ENCODE assay signal across 1 cellular context in the genomic region with DNA sequence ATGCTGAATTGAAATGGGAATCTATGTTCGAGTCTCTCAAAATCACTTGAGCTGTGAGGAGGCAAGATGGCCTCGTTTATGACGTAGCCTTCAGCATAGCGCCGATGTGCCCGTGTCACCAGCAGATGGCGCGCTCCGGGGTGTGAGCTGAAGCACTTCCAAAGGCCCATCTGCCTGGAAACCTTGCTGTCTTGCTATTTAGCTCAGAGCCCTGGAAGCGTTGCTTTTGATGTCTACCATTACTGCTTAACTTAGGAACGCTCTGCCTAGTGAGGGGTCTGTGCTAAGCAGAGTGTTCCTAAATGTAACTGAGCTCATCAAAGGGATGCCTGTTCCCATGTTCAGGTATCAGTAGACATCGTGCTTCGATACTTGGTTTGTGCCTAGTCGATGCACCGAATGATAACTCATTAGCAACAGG.
A peak's percentile ranks its signal among the peaks of the same experiment; 100 is the strongest.
TF ChIP-seq lines count a peak whose summit lies in the region.

No MANE protein-coding gene starts in this region.

TF ChIP-seq in HepG2, 621 proteins besides CTCF, POLR2A, EP300 and RAD21 (continued from another document and continues in another):
- TF ChIP-seq, protein P1, sequence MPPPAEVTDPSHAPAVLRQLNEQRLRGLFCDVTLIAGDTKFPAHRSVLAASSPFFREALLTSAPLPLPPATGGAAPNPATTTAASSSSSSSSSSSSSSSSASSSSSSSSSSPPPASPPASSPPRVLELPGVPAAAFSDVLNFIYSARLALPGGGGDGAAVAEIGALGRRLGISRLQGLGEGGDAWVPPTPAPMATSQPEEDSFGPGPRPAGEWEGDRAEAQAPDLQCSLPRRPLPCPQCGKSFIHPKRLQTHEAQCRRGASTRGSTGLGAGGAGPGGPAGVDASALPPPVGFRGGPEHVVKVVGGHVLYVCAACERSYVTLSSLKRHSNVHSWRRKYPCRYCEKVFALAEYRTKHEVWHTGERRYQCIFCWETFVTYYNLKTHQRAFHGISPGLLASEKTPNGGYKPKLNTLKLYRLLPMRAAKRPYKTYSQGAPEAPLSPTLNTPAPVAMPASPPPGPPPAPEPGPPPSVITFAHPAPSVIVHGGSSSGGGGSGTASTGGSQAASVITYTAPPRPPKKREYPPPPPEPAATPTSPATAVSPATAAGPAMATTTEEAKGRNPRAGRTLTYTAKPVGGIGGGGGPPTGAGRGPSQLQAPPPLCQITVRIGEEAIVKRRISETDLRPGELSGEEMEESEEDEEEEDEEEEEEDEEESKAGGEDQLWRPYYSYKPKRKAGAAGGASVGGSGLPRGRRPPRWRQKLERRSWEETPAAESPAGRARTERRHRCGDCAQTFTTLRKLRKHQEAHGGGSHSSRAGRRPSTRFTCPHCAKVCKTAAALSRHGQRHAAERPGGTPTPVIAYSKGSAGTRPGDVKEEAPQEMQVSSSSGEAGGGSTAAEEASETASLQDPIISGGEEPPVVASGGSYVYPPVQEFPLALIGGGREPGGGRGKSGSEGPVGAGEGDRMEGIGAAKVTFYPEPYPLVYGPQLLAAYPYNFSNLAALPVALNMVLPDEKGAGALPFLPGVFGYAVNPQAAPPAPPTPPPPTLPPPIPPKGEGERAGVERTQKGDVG (CRISPR knock-in tag; IDR thresholded peaks at IDR 0.05; ENCODE audit: borderline replicate concordance) = 0 out of 2 replicates have a peak, but pooled peaks have one; percentile 44
- TF ChIP-seq MXI1 (IDR thresholded peaks at IDR 0.05; ENCODE audit: borderline replicate concordance, low read depth, low read length) = no peak; the same call in 2 of the 3 replicates
- no peak for TF ChIP-seq ELF1 (CRISPR knock-in tag; IDR thresholded peaks at IDR 0.05)
- no peak for TF ChIP-seq ZBTB8A (CRISPR knock-in tag; IDR thresholded peaks at IDR 0.05; ENCODE audit: borderline replicate concordance, low read depth)
- TF ChIP-seq, protein P2, sequence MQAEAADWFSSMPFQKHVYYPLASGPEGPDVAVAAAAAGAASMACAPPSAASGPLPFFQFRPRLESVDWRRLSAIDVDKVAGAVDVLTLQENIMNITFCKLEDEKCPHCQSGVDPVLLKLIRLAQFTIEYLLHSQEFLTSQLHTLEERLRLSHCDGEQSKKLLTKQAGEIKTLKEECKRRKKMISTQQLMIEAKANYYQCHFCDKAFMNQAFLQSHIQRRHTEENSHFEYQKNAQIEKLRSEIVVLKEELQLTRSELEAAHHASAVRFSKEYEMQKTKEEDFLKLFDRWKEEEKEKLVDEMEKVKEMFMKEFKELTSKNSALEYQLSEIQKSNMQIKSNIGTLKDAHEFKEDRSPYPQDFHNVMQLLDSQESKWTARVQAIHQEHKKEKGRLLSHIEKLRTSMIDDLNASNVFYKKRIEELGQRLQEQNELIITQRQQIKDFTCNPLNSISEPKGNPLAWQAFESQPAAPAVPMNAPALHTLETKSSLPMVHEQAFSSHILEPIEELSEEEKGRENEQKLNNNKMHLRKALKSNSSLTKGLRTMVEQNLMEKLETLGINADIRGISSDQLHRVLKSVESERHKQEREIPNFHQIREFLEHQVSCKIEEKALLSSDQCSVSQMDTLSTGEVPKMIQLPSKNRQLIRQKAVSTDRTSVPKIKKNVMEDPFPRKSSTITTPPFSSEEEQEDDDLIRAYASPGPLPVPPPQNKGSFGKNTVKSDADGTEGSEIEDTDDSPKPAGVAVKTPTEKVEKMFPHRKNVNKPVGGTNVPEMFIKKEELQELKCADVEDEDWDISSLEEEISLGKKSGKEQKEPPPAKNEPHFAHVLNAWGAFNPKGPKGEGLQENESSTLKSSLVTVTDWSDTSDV (CRISPR knock-in tag; IDR thresholded peaks at IDR 0.05) = no peak
- TF ChIP-seq, protein P3, sequence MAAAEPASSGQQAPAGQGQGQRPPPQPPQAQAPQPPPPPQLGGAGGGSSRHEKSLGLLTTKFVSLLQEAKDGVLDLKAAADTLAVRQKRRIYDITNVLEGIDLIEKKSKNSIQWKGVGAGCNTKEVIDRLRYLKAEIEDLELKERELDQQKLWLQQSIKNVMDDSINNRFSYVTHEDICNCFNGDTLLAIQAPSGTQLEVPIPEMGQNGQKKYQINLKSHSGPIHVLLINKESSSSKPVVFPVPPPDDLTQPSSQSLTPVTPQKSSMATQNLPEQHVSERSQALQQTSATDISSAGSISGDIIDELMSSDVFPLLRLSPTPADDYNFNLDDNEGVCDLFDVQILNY (CRISPR knock-in tag; conservative IDR thresholded peaks at IDR 0.05) = no peak
- TF ChIP-seq, protein P4, sequence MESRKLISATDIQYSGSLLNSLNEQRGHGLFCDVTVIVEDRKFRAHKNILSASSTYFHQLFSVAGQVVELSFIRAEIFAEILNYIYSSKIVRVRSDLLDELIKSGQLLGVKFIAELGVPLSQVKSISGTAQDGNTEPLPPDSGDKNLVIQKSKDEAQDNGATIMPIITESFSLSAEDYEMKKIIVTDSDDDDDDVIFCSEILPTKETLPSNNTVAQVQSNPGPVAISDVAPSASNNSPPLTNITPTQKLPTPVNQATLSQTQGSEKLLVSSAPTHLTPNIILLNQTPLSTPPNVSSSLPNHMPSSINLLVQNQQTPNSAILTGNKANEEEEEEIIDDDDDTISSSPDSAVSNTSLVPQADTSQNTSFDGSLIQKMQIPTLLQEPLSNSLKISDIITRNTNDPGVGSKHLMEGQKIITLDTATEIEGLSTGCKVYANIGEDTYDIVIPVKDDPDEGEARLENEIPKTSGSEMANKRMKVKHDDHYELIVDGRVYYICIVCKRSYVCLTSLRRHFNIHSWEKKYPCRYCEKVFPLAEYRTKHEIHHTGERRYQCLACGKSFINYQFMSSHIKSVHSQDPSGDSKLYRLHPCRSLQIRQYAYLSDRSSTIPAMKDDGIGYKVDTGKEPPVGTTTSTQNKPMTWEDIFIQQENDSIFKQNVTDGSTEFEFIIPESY (CRISPR knock-in tag; IDR thresholded peaks at IDR 0.05) = peak; percentile 72; the same call in 1 of the 2 replicates
- no peak for TF ChIP-seq GPN1 (CRISPR knock-in tag; IDR thresholded peaks at IDR 0.05; ENCODE audit: borderline replicate concordance)
- TF ChIP-seq SNAPC2 (CRISPR knock-in tag; IDR thresholded peaks at IDR 0.05) = no peak
- TF ChIP-seq, protein P5, sequence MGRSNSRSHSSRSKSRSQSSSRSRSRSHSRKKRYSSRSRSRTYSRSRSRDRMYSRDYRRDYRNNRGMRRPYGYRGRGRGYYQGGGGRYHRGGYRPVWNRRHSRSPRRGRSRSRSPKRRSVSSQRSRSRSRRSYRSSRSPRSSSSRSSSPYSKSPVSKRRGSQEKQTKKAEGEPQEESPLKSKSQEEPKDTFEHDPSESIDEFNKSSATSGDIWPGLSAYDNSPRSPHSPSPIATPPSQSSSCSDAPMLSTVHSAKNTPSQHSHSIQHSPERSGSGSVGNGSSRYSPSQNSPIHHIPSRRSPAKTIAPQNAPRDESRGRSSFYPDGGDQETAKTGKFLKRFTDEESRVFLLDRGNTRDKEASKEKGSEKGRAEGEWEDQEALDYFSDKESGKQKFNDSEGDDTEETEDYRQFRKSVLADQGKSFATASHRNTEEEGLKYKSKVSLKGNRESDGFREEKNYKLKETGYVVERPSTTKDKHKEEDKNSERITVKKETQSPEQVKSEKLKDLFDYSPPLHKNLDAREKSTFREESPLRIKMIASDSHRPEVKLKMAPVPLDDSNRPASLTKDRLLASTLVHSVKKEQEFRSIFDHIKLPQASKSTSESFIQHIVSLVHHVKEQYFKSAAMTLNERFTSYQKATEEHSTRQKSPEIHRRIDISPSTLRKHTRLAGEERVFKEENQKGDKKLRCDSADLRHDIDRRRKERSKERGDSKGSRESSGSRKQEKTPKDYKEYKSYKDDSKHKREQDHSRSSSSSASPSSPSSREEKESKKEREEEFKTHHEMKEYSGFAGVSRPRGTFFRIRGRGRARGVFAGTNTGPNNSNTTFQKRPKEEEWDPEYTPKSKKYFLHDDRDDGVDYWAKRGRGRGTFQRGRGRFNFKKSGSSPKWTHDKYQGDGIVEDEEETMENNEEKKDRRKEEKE (IDR thresholded peaks at IDR 0.05) = no peak
- TF ChIP-seq, protein P6, sequence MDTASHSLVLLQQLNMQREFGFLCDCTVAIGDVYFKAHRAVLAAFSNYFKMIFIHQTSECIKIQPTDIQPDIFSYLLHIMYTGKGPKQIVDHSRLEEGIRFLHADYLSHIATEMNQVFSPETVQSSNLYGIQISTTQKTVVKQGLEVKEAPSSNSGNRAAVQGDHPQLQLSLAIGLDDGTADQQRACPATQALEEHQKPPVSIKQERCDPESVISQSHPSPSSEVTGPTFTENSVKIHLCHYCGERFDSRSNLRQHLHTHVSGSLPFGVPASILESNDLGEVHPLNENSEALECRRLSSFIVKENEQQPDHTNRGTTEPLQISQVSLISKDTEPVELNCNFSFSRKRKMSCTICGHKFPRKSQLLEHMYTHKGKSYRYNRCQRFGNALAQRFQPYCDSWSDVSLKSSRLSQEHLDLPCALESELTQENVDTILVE (CRISPR knock-in tag; IDR thresholded peaks at IDR 0.05) = peak; percentile 42; the same call in 1 of the 2 replicates
- TF ChIP-seq, protein P7, sequence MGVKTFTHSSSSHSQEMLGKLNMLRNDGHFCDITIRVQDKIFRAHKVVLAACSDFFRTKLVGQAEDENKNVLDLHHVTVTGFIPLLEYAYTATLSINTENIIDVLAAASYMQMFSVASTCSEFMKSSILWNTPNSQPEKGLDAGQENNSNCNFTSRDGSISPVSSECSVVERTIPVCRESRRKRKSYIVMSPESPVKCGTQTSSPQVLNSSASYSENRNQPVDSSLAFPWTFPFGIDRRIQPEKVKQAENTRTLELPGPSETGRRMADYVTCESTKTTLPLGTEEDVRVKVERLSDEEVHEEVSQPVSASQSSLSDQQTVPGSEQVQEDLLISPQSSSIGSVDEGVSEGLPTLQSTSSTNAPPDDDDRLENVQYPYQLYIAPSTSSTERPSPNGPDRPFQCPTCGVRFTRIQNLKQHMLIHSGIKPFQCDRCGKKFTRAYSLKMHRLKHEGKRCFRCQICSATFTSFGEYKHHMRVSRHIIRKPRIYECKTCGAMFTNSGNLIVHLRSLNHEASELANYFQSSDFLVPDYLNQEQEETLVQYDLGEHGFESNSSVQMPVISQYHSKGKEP (CRISPR knock-in tag; IDR thresholded peaks at IDR 0.05) = no peak
- TF ChIP-seq MLLT10 (CRISPR knock-in tag; IDR thresholded peaks at IDR 0.05) = no peak
- peak; percentile 64; the same call in 1 of the 2 replicates for TF ChIP-seq RXRA (CRISPR knock-in tag; IDR thresholded peaks at IDR 0.05)
- no peak for TF ChIP-seq ZNF703 (CRISPR knock-in tag; IDR thresholded peaks at IDR 0.05; ENCODE audit: borderline replicate concordance)
- TF ChIP-seq, protein P8, sequence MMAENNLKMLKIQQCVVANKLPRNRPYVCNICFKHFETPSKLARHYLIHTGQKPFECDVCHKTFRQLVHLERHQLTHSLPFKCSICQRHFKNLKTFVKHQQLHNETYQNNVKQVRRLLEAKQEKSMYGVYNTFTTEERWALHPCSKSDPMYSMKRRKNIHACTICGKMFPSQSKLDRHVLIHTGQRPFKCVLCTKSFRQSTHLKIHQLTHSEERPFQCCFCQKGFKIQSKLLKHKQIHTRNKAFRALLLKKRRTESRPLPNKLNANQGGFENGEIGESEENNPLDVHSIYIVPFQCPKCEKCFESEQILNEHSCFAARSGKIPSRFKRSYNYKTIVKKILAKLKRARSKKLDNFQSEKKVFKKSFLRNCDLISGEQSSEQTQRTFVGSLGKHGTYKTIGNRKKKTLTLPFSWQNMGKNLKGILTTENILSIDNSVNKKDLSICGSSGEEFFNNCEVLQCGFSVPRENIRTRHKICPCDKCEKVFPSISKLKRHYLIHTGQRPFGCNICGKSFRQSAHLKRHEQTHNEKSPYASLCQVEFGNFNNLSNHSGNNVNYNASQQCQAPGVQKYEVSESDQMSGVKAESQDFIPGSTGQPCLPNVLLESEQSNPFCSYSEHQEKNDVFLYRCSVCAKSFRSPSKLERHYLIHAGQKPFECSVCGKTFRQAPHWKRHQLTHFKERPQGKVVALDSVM (CRISPR knock-in tag; IDR thresholded peaks at IDR 0.05) = no peak
- no peak for TF ChIP-seq ZNF674 (CRISPR knock-in tag; IDR thresholded peaks at IDR 0.05; ENCODE audit: low read depth)
- TF ChIP-seq MXD4 (CRISPR knock-in tag; IDR thresholded peaks at IDR 0.05) = 0 out of 2 replicates have a peak, but pooled peaks have one; percentile 66
- TF ChIP-seq ZNF282 (IDR thresholded peaks at IDR 0.05; ENCODE audit: partially characterized antibody) = no peak
- TF ChIP-seq, protein P9, sequence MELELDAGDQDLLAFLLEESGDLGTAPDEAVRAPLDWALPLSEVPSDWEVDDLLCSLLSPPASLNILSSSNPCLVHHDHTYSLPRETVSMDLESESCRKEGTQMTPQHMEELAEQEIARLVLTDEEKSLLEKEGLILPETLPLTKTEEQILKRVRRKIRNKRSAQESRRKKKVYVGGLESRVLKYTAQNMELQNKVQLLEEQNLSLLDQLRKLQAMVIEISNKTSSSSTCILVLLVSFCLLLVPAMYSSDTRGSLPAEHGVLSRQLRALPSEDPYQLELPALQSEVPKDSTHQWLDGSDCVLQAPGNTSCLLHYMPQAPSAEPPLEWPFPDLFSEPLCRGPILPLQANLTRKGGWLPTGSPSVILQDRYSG (CRISPR knock-in tag; IDR thresholded peaks at IDR 0.05) = no peak
- TF ChIP-seq SCMH1 (CRISPR knock-in tag; IDR thresholded peaks at IDR 0.05; ENCODE audit: borderline replicate concordance) = no peak
- TF ChIP-seq, protein P10, sequence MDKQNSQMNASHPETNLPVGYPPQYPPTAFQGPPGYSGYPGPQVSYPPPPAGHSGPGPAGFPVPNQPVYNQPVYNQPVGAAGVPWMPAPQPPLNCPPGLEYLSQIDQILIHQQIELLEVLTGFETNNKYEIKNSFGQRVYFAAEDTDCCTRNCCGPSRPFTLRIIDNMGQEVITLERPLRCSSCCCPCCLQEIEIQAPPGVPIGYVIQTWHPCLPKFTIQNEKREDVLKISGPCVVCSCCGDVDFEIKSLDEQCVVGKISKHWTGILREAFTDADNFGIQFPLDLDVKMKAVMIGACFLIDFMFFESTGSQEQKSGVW (CRISPR knock-in tag; IDR thresholded peaks at IDR 0.05; ENCODE audit: borderline replicate concordance) = no peak
- TF ChIP-seq GATAD1 (CRISPR knock-in tag; IDR thresholded peaks at IDR 0.05) = peak; percentile 67; the same call in 1 of the 2 replicates
- no peak for TF ChIP-seq ZNF766 (CRISPR knock-in tag; IDR thresholded peaks at IDR 0.05; ENCODE audit: borderline replicate concordance)
- no peak for TF ChIP-seq MAF1 (CRISPR knock-in tag; IDR thresholded peaks at IDR 0.05; ENCODE audit: borderline replicate concordance)
- TF ChIP-seq HNRNPH1 (optimal IDR thresholded peaks at IDR 0.05; ENCODE audit: low read depth, low read length) = no peak
- TF ChIP-seq ZNF432 (CRISPR knock-in tag; IDR thresholded peaks at IDR 0.05; ENCODE audit: borderline replicate concordance) = no peak
- TF ChIP-seq ZBTB38 (CRISPR knock-in tag; IDR thresholded peaks at IDR 0.05) = peak; percentile 91
- TF ChIP-seq SKI (IDR thresholded peaks at IDR 0.05; ENCODE audit: partially characterized antibody) = peak; percentile 45
- TF ChIP-seq, protein P11, sequence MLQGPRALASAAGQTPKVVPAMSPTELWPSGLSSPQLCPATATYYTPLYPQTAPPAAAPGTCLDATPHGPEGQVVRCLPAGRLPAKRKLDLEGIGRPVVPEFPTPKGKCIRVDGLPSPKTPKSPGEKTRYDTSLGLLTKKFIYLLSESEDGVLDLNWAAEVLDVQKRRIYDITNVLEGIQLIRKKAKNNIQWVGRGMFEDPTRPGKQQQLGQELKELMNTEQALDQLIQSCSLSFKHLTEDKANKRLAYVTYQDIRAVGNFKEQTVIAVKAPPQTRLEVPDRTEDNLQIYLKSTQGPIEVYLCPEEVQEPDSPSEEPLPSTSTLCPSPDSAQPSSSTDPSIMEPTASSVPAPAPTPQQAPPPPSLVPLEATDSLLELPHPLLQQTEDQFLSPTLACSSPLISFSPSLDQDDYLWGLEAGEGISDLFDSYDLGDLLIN (CRISPR knock-in tag; IDR thresholded peaks at IDR 0.05; ENCODE audit: borderline replicate concordance) = no peak
- TF ChIP-seq ZNF781 (CRISPR knock-in tag; IDR thresholded peaks at IDR 0.05; ENCODE audit: borderline replicate concordance, not compliant biosample characterization) = no peak
- TF ChIP-seq RARA (CRISPR knock-in tag; IDR thresholded peaks at IDR 0.05) = peak; percentile 56
